In genomic region chr17:72182256-72182890, GRCh38 we compare ENCODE assay signal across 1 cellular context.
TF ChIP-seq lines count a peak whose summit lies in the region.

No MANE protein-coding gene starts in this region.

TF ChIP-seq in H1, 55 proteins besides CTCF, POLR2A, EP300 and RAD21:
- TF ChIP-seq RNF2 (IDR thresholded peaks at IDR 0.05; ENCODE audit: borderline replicate concordance, low read depth, low read length, missing control alignments, poor library complexity, severe bottlenecking), result no peak
- no peak for TF ChIP-seq CTBP2 (IDR thresholded peaks at IDR 0.05; ENCODE audit: borderline replicate concordance, insufficient read depth, insufficient read length, low read length)
- TF ChIP-seq CHD1 (IDR thresholded peaks at IDR 0.05; ENCODE audit: low read depth, low read length), result no peak
- TF ChIP-seq SP2 (IDR thresholded peaks at IDR 0.05; ENCODE audit: low read length), result no peak
- TF ChIP-seq TBP (IDR thresholded peaks at IDR 0.05; ENCODE audit: low read depth, low read length), result no peak
- no peak for TF ChIP-seq FOSL1 (IDR thresholded peaks at IDR 0.05; ENCODE audit: insufficient read depth, low read depth, low read length)
- TF ChIP-seq TEAD4 (IDR thresholded peaks at IDR 0.05; ENCODE audit: low read depth, low read length), result no peak
- no peak for TF ChIP-seq NANOG (IDR thresholded peaks at IDR 0.05; ENCODE audit: insufficient read depth, low read depth, low read length, poor library complexity, severe bottlenecking)
- TF ChIP-seq POLR2AphosphoS5 (IDR thresholded peaks at IDR 0.05; ENCODE audit: low read depth, low read length), result no peak
- no peak for TF ChIP-seq BCL11A (IDR thresholded peaks at IDR 0.05; ENCODE audit: low read depth in 2 of 2, low read length in 2 of 2)
- no peak for TF ChIP-seq SAP30 (IDR thresholded peaks at IDR 0.05; ENCODE audit: insufficient read depth, insufficient replicate concordance, low read length)
- TF ChIP-seq HDAC2 (IDR thresholded peaks at IDR 0.05; ENCODE audit: borderline replicate concordance in 1 of 2, low read depth in 2 of 2, low read length in 2 of 2), result no peak
- no peak for TF ChIP-seq NRF1 (IDR thresholded peaks at IDR 0.05; ENCODE audit: low read depth, low read length)
- no peak for TF ChIP-seq POU5F1 (IDR thresholded peaks at IDR 0.05; ENCODE audit: low read depth, low read length)
- TF ChIP-seq CREB1 (IDR thresholded peaks at IDR 0.05), result no peak
- TF ChIP-seq SP4 (IDR thresholded peaks at IDR 0.05; ENCODE audit: low read length), result no peak
- no peak for TF ChIP-seq SUZ12 (IDR thresholded peaks at IDR 0.05; ENCODE audit: low read length)
- no peak for TF ChIP-seq CHD7 (IDR thresholded peaks at IDR 0.05; ENCODE audit: insufficient replicate concordance, low read length)
- no peak for TF ChIP-seq ATF3 (IDR thresholded peaks at IDR 0.05; ENCODE audit: insufficient read depth, low read depth, low read length)
TF ChIP-seq in H1: peak in this region for 0.
